8 cellular contexts compared by ENCODE assay signal in genomic region chr1:23824711-23825075, GRCh38. TPM values are rescaled to one million over a fixed set of nuclear protein-coding genes. Genes with fewer than 3 reads are reported as not detected.
DNase-seq lines count a peak whose midpoint lies in the region; ATAC-seq, FAIRE-seq and TF ChIP-seq lines count a peak whose summit lies in the region.

No MANE protein-coding gene starts in this region.

- peaks cover 0 to 18% (median 10%) of the 10 kb centered on the region in 12 donors for H3K4me1 ChIP-seq in heart left ventricle
- peaks cover 5% of the 10 kb centered on the region for H3K4me1 ChIP-seq in mesodermal cell (ENCODE audit: control insufficient read depth, insufficient read depth, low read length, poor library complexity, severe bottlenecking)

- TF ChIP-seq CTCF in heart left ventricle (IDR thresholded peaks at IDR 0.05) (no peak), bronchial epithelial cell (IDR thresholded peaks at IDR 0.05; ENCODE audit: insufficient read depth, low read length, severe bottlenecking) (no peak)

- H3K9me3 ChIP-seq in heart left ventricle: no peaks in the 10 kb centered on the region
- no peaks in the 10 kb centered on the region for H3K9me3 ChIP-seq in mesodermal cell (ENCODE audit: control insufficient read depth, low read length)

- no peak for TF ChIP-seq POLR2A in heart left ventricle (IDR thresholded peaks at IDR 0.05)

- DNase-seq in heart left ventricle (no peak), cardiac septum (ENCODE audit: low spot score) (no peak), bronchial epithelial cell (ENCODE audit: low read depth) (no peak), NCI-H82 treated with DMSO at 0.1 percent for 48 hours (lab: John Stamatoyannopoulos, UW; ENCODE audit: unreplicated experiment) (no peak), NCI-H345 (lab: John Stamatoyannopoulos, UW) (no peak), sciatic nerve (ENCODE audit: low spot score) (no peak)

- FAIRE-seq in bronchial epithelial cell (lab: Jason Lieb, UNC): no peak

- intact Hi-C loops in heart left ventricle (cut with DNase I): loop anchor here in 6 of 10 donors (5.0 to 10.0 kb wide), 2 partner anchors 43 to 50 kb away; partner anchors contain the start of genes FUCA1 (in 5 of the 6) and PITHD1 (in 1 of the 6)
- intact Hi-C loops in cardiac septum (cut with DNase I): loop anchor here (2.0 to 5.0 kb wide), 2 partner anchors 32 to 42 kb away; partner anchors contain the start of gene LYPLA2
- intact Hi-C loops in sciatic nerve (cut with DNase I): no loop called here

- peaks cover 0 to 7% (median under 1%) of the 10 kb centered on the region in 9 donors for H3K36me3 ChIP-seq in heart left ventricle
- H3K36me3 ChIP-seq in bronchial epithelial cell (ENCODE audit: control insufficient read depth, insufficient read depth, low read length): no peaks in the 10 kb centered on the region
- H3K36me3 ChIP-seq in mesodermal cell (ENCODE audit: control insufficient read depth, insufficient read depth, low read length): no peaks in the 10 kb centered on the region

- ATAC-seq in heart left ventricle (no peak), HG03139 (IDR thresholded peaks at IDR 0.05; ENCODE audit: unreplicated experiment) (no peak), sciatic nerve (no peak)

- H3K27ac ChIP-seq in heart left ventricle (peak overlapping the region; percentile 89 to 98 (median 96)), mesodermal cell (ENCODE audit: low read depth, low read length, severe bottlenecking) (peak overlapping the region; percentile 55)

- H3K27me3 ChIP-seq in heart left ventricle (no peaks in the 10 kb centered on the region), bronchial epithelial cell (ENCODE audit: control insufficient read depth, insufficient read depth, low read length) (no peaks in the 10 kb centered on the region)

- 1 to 2% (median 2%) methylated on average over 8 of the region's 8 CpGs for WGBS in heart left ventricle, 4 donors
- 3 to 9% methylated on average over 6 of the region's 8 CpGs for WGBS in mesodermal cell (ENCODE audit: insufficient coverage in 2 of 2), 2 experiments

- H3K4me3 ChIP-seq in heart left ventricle (peak overlapping the region; percentile 74 to 100 (median 97)), bronchial epithelial cell (ENCODE audit: low read depth, low read length) (peak overlapping the region; percentile 69), mesodermal cell (ENCODE audit: extremely low read depth, insufficient read depth, low read length, poor library complexity, severe bottlenecking) (peak overlapping the region; percentile 72)

RNA-seq across cellular contexts. Expression of gene HMGCL, which starts 0.5 kb away (rescaled TPM):
- 10 to 100 TPM; 22.0 to 44.3 (median 41.1) TPM for total RNA-seq in heart left ventricle
- polyA plus RNA-seq in heart left ventricle: 10 to 100 TPM; 24.3 to 27.8 TPM
- 27.9 TPM for total RNA-seq in cardiac septum
- total RNA-seq in bronchial epithelial cell: 46.6 and 69.9 TPM in 2 replicates
- 32.7 TPM for polyA plus RNA-seq in mesodermal cell (2013, experiment 1 of 2)
- 31.2 TPM for polyA plus RNA-seq in mesodermal cell (2013, experiment 2 of 2)
- total RNA-seq in sciatic nerve: 34.4 TPM

RNA-seq across cellular contexts. Expression of gene GALE, which starts 24.1 kb away (rescaled TPM):
- total RNA-seq in heart left ventricle: 10 to 100 TPM in 2 of 9 donors, 1 to 10 TPM in 7; 6.2 to 13.8 (median 8.9) TPM
- polyA plus RNA-seq in heart left ventricle: 10 to 100 TPM; 14.8 to 20.8 TPM
- total RNA-seq in cardiac septum: 11.5 TPM
- 108 and 130 TPM in 2 replicates for total RNA-seq in bronchial epithelial cell
- polyA plus RNA-seq in mesodermal cell (2013, experiment 1 of 2): 44.9 TPM
- 36.6 TPM for polyA plus RNA-seq in mesodermal cell (2013, experiment 2 of 2)
- 15.8 TPM for total RNA-seq in sciatic nerve

RNA-seq across cellular contexts. Expression of gene LYPLA2, which starts 33.7 kb away (rescaled TPM):
- total RNA-seq in heart left ventricle (10 to 100 TPM; 23.5 to 53.6 (median 29.5) TPM), cardiac septum (27.2 TPM), bronchial epithelial cell (41.9 and 42.6 TPM in 2 replicates), sciatic nerve (30.7 TPM)
- polyA plus RNA-seq in heart left ventricle: 10 to 100 TPM; 22.2 to 63.3 TPM
- polyA plus RNA-seq in mesodermal cell (2013, experiment 1 of 2): 90.1 TPM
- polyA plus RNA-seq in mesodermal cell (2013, experiment 2 of 2): 60.3 TPM

RNA-seq across cellular contexts. Expression of gene FUCA1, which starts 43.4 kb away (rescaled TPM):
- total RNA-seq in heart left ventricle: 10 to 100 TPM; 12.8 to 54.2 (median 16.1) TPM
- polyA plus RNA-seq in heart left ventricle: 10 to 100 TPM; 10.6 to 16.4 TPM
- 13.3 TPM for total RNA-seq in cardiac septum
- total RNA-seq in bronchial epithelial cell: 21.1 and 24.7 TPM in 2 replicates
- polyA plus RNA-seq in mesodermal cell (2013, experiment 1 of 2): 4.1 TPM
- 3.3 TPM for polyA plus RNA-seq in mesodermal cell (2013, experiment 2 of 2)
- 22.3 TPM for total RNA-seq in sciatic nerve

RNA-seq across cellular contexts. Expression of gene PITHD1, which starts 46.5 kb away (rescaled TPM):
- total RNA-seq in heart left ventricle: 10 to 100 TPM; 34.8 to 59.2 (median 46.2) TPM
- polyA plus RNA-seq in heart left ventricle: 10 to 100 TPM; 31.8 to 86.4 TPM
- 33.7 TPM for total RNA-seq in cardiac septum
- total RNA-seq in bronchial epithelial cell: 54.2 and 66.1 TPM in 2 replicates
- polyA plus RNA-seq in mesodermal cell (2013, experiment 1 of 2): 26.8 TPM
- 25.0 TPM for polyA plus RNA-seq in mesodermal cell (2013, experiment 2 of 2)
- total RNA-seq in sciatic nerve: 100 TPM
